ENCODE assay signal across 19 cellular contexts in the genomic region with DNA sequence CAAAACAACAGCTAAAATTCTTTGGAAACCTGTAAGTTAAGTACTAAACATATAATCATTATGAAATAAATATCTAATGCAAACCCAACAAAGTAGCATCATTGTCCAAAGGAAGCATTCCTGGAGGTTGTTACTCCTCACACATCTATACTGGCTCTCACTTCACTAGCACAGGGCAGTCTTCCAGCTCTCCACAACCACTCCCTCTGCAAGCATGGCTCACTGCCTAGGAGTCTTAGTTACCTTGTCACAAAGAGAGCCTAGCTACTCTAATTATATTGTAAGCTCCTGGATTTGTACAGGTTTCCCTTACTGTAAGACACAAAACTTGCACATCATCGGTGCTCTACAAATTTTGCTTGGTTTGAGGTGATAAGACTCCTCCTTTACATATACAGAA.
DNase-seq lines count a peak whose midpoint lies in the region; ATAC-seq and TF ChIP-seq lines count a peak whose summit lies in the region.
"Had no signal": no experiment of that assay in that cellular context is flagged by ENCODE, and none has a peak within 500 bp of the region (broad histone marks: within the 10 kb centered on the region; RNA-seq: fewer than 3 reads in every experiment).

No MANE protein-coding gene starts in this region.

- H3K27me3 ChIP-seq in PC-3 (ENCODE audit: low read length) (no peaks in the 10 kb centered on the region), fibroblast of lung (ENCODE audit: control insufficient read depth, insufficient read depth, low read length) (no peaks in the 10 kb centered on the region), ovary (no peaks in the 10 kb centered on the region)
- H3K27me3 ChIP-seq: BE2C, suprapubic skin had no signal

- H2AFZ ChIP-seq in PC-3 (ENCODE audit: low read length) = no peak overlapping the region
- H2AFZ ChIP-seq in fibroblast of lung (ENCODE audit: low read length) = no peak overlapping the region

- no peak overlapping the region for H3K9ac ChIP-seq in PC-3 (ENCODE audit: low read length)
- H3K9ac ChIP-seq in fibroblast of lung (ENCODE audit: insufficient read depth, low read length) = no peak overlapping the region

- TF ChIP-seq EP300 in ovary (IDR thresholded peaks at IDR 0.05) = no peak

- POLR2A ChIA-PET in PC-3 (lab: Charles Lee; ENCODE audit: unreplicated experiment) = no interaction called here

- no peaks in the 10 kb centered on the region for H3K9me2 ChIP-seq in PC-3 (replicated peaks; ENCODE audit: low read length)

- H3K9me3 ChIP-seq in PC-3 (ENCODE audit: low read length) (no peaks in the 10 kb centered on the region), fibroblast of lung (ENCODE audit: control insufficient read depth, insufficient read depth, low read depth, low read length) (no peaks in the 10 kb centered on the region), ovary (no peaks in the 10 kb centered on the region)
- H3K9me3 ChIP-seq: BE2C, suprapubic skin had no signal

- no peaks in the 10 kb centered on the region for H4K20me1 ChIP-seq in PC-3 (ENCODE audit: low read length)
- no peaks in the 10 kb centered on the region for H4K20me1 ChIP-seq in fibroblast of lung (ENCODE audit: control insufficient read depth, extremely low read depth, insufficient read depth, low read length)

- CTCF ChIA-PET in PC-3 (lab: Charles Lee) = no interaction called here

- H3K27ac ChIP-seq in PC-3 (ENCODE audit: low read length) (peak overlapping the region; percentile 25; the same call in 1 of the 2 replicates), fibroblast of lung (ENCODE audit: insufficient read depth, low read length) (no peak overlapping the region), ovary (no peak overlapping the region)
- H3K27ac ChIP-seq: coronary artery, HL-60, suprapubic skin had no signal

- peaks cover 24% of the 10 kb centered on the region for H3K4me1 ChIP-seq in PC-3 (ENCODE audit: insufficient read depth, low read length)
- H3K4me1 ChIP-seq in fibroblast of lung (ENCODE audit: control insufficient read depth, extremely low read depth, insufficient read depth, low read length) = no peaks in the 10 kb centered on the region
- H3K4me1 ChIP-seq in ovary (ENCODE audit: insufficient read depth) = no peaks in the 10 kb centered on the region
- H3K4me1 ChIP-seq: BE2C, suprapubic skin had no signal

- H3K36me3 ChIP-seq in PC-3 (ENCODE audit: low read depth, low read length) (no peaks in the 10 kb centered on the region), fibroblast of lung (ENCODE audit: control insufficient read depth, insufficient read depth, low read length) (no peaks in the 10 kb centered on the region), ovary (no peaks in the 10 kb centered on the region)
- H3K36me3 ChIP-seq: BE2C, suprapubic skin had no signal

- H3K4me2 ChIP-seq in PC-3 (ENCODE audit: low read length) (peak overlapping the region; percentile 24; the same call in 1 of the 2 replicates), fibroblast of lung (ENCODE audit: extremely low read depth, insufficient read depth, low read length) (no peak overlapping the region)

- ATAC-seq in PC-3 (peak; percentile 90), HG03097 (IDR thresholded peaks at IDR 0.05; ENCODE audit: low FRiP score, unreplicated experiment) (no peak)
- ATAC-seq: activated CD4-positive, CD25-positive, alpha-beta regulatory T cell treated with anti-CD3 and anti-CD28 coated beads, Interleukin-2, amount 50 U/mL, for 24 hours; T-cell had no signal

- 53 to 55% (median 54%) methylated on average over 1 of the region's 1 CpG for WGBS in ovary, 3 donors

- no peak for TF ChIP-seq POLR2A in ovary (IDR thresholded peaks at IDR 0.05)

- intact Hi-C loops in PC-3 (cut with micrococcal nuclease) (loop anchor here (2.0 kb wide), 1 partner anchor 75 kb away; no protein-coding TSS in a partner anchor), ovary (cut with DNase I) (no loop called here)

- H3F3A ChIP-seq in PC-3 (ENCODE audit: low read length, unreplicated experiment) = no peaks in the 10 kb centered on the region

- H3K79me2 ChIP-seq in PC-3 (ENCODE audit: low read length) (peaks cover 26% of the 10 kb centered on the region), fibroblast of lung (ENCODE audit: control insufficient read depth, insufficient read depth, low read length) (no peaks in the 10 kb centered on the region)

- no TSS peak for BruUV-seq in PC-3 (replicated peaks; lab: Mats Ljungman, UMichigan)

- DNase-seq in EL = peak; percentile 4
- peak; percentile 57 for DNase-seq in PC-3
- peak; percentile 41 to 57 for DNase-seq in fibroblast of lung (ENCODE audit: low read depth in 2 of 2)
- DNase-seq in ovary = peak in 3 of 5 donors; percentile 16 to 23 (median 22)
- DNase-seq in NOMO-1 (lab: John Stamatoyannopoulos, UW; ENCODE audit: unreplicated experiment in 2 of 2) = no peak
- DNase-seq in kidney glomerular epithelial cell (lab: John Stamatoyannopoulos, UW) = no peak
- DNase-seq in SHP77 (lab: John Stamatoyannopoulos, UW) = no peak
- DNase-seq: activated CD8-positive, alpha-beta memory T cell treated with anti-CD3 and anti-CD28 coated beads, Interleukin-2, amount 50 U/mL, for 48 hours; BE2C; DMS53; mesendoderm; NCI-H1436; NCI-H524; T-cell had no signal

- no peak for TF ChIP-seq CTCF in PC-3 (conservative IDR thresholded peaks at IDR 0.05; ENCODE audit: low read depth, low read length)
- TF ChIP-seq CTCF in fibroblast of lung (conservative IDR thresholded peaks at IDR 0.05 in 1 of 2, IDR thresholded peaks at IDR 0.05 in 1 of 2; ENCODE audit: low read depth in 1 of 2, low read length in 2 of 2) = no peak
- no peak for TF ChIP-seq CTCF in ovary (IDR thresholded peaks at IDR 0.05)

- H3K4me3 ChIP-seq in PC-3 (ENCODE audit: low read length) (no peak overlapping the region), fibroblast of lung (replicated peaks in 1 of 4; ENCODE audit: control extremely low read depth in 1 of 4, insufficient read depth in 1 of 4, low read depth in 3 of 4, low read length in 4 of 4) (no peak overlapping the region), ovary (no peak overlapping the region)
- H3K4me3 ChIP-seq: coronary artery, suprapubic skin had no signal

Comparison
In these comparisons a context has a peak if more than half of its experiments do, and no peak if none do; other contexts are left out.
1. DNase-seq: peak in EL (single experiment), PC-3 (single experiment), fibroblast of lung (2 of 2) and ovary (3 of 5); none in NOMO-1 (0 of 2), kidney glomerular epithelial cell (single experiment) and SHP77 (0 of 2).